1 cellular context compared by ENCODE assay signal in the genomic region with DNA sequence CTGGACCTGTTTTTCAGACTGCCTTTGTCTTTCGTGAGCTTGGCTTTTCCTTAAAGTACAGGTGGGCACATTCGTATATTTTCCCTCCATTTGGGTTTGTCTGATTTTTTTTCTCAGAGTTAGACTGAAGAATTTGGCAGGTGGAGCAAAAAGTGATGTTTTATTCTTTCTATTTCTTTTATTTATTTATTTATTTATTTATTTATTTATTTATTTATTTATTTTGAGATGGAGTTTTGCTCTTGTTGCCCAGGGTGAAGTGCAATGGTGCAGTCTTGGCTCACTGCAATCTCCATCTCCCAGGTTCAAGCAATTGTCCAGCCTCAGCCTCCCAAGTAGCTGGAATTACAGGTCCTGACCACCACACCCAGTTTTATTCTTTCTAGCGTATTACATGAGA.
A peak's percentile ranks its signal among the peaks of the same experiment; 100 is the strongest.
TF ChIP-seq lines count a peak whose summit lies in the region.

No MANE protein-coding gene starts in this region.

TF ChIP-seq in HEK293, 187 proteins besides CTCF, POLR2A, EP300 and RAD21 (continued from another document):
- TF ChIP-seq ZNF747 (tag by site-specific recombination; IDR thresholded peaks at IDR 0.05) (no peak), ZNF37A (tag by site-specific recombination; IDR thresholded peaks at IDR 0.05) (no peak), ZBTB8A (tag by site-specific recombination; IDR thresholded peaks at IDR 0.05) (peak; percentile 50; the same call in 1 of the 2 replicates), HOXD13 (CRISPR knock-in tag; IDR thresholded peaks at IDR 0.05; ENCODE audit: borderline replicate concordance) (no peak), ZNF677 (tag by site-specific recombination; IDR thresholded peaks at IDR 0.05) (no peak), GFI1B (tag by site-specific recombination; IDR thresholded peaks at IDR 0.05) (0 out of 2 replicates have a peak, but pooled peaks have one; percentile 24), ZNF394 (tag by site-specific recombination; IDR thresholded peaks at IDR 0.05; ENCODE audit: borderline replicate concordance) (peak; percentile 86), ZBTB48 (tag by site-specific recombination; IDR thresholded peaks at IDR 0.05) (no peak), ZBTB21 (tag by site-specific recombination; IDR thresholded peaks at IDR 0.05) (0 out of 2 replicates have a peak, but pooled peaks have one; percentile 16), ZNF416 (tag by site-specific recombination; IDR thresholded peaks at IDR 0.05) (no peak), ZNF555 (tag by site-specific recombination; conservative IDR thresholded peaks at IDR 0.05) (peak; percentile 54), ZNF214 (tag by site-specific recombination; IDR thresholded peaks at IDR 0.05; ENCODE audit: borderline replicate concordance) (no peak), ZNF560 (tag by site-specific recombination; IDR thresholded peaks at IDR 0.05; ENCODE audit: borderline replicate concordance) (no peak), BCL11A (tag by site-specific recombination; IDR thresholded peaks at IDR 0.05; ENCODE audit: low read depth) (no peak), ZNF223 (tag by site-specific recombination; IDR thresholded peaks at IDR 0.05) (no peak), ZBTB7A (tag by site-specific recombination; IDR thresholded peaks at IDR 0.05; ENCODE audit: low read depth) (no peak), ZNF791 (tag by site-specific recombination; IDR thresholded peaks at IDR 0.05) (no peak), ZNF707 (tag by site-specific recombination; IDR thresholded peaks at IDR 0.05) (no peak), ZNF202 (tag by site-specific recombination; IDR thresholded peaks at IDR 0.05; ENCODE audit: borderline replicate concordance) (peak; percentile 72; the same call in 1 of the 2 replicates), ZNF48 (tag by site-specific recombination; IDR thresholded peaks at IDR 0.05) (no peak), ZFP3 (tag by site-specific recombination; IDR thresholded peaks at IDR 0.05; ENCODE audit: low read depth) (0 out of 2 replicates have a peak, but pooled peaks have one; percentile 11), RBAK (tag by site-specific recombination; IDR thresholded peaks at IDR 0.05) (no peak), ZNF426 (tag by site-specific recombination; IDR thresholded peaks at IDR 0.05) (peak; percentile 67), ZXDB (tag by site-specific recombination; IDR thresholded peaks at IDR 0.05) (0 out of 2 replicates have a peak, but pooled peaks have one; percentile 36), KLF10 (tag by site-specific recombination; IDR thresholded peaks at IDR 0.05) (no peak)
- TF ChIP-seq, protein P1, sequence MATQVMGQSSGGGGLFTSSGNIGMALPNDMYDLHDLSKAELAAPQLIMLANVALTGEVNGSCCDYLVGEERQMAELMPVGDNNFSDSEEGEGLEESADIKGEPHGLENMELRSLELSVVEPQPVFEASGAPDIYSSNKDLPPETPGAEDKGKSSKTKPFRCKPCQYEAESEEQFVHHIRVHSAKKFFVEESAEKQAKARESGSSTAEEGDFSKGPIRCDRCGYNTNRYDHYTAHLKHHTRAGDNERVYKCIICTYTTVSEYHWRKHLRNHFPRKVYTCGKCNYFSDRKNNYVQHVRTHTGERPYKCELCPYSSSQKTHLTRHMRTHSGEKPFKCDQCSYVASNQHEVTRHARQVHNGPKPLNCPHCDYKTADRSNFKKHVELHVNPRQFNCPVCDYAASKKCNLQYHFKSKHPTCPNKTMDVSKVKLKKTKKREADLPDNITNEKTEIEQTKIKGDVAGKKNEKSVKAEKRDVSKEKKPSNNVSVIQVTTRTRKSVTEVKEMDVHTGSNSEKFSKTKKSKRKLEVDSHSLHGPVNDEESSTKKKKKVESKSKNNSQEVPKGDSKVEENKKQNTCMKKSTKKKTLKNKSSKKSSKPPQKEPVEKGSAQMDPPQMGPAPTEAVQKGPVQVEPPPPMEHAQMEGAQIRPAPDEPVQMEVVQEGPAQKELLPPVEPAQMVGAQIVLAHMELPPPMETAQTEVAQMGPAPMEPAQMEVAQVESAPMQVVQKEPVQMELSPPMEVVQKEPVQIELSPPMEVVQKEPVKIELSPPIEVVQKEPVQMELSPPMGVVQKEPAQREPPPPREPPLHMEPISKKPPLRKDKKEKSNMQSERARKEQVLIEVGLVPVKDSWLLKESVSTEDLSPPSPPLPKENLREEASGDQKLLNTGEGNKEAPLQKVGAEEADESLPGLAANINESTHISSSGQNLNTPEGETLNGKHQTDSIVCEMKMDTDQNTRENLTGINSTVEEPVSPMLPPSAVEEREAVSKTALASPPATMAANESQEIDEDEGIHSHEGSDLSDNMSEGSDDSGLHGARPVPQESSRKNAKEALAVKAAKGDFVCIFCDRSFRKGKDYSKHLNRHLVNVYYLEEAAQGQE (tag by site-specific recombination; IDR thresholded peaks at IDR 0.05), result 0 out of 2 replicates have a peak, but pooled peaks have one; percentile 42
- TF ChIP-seq, protein P2, sequence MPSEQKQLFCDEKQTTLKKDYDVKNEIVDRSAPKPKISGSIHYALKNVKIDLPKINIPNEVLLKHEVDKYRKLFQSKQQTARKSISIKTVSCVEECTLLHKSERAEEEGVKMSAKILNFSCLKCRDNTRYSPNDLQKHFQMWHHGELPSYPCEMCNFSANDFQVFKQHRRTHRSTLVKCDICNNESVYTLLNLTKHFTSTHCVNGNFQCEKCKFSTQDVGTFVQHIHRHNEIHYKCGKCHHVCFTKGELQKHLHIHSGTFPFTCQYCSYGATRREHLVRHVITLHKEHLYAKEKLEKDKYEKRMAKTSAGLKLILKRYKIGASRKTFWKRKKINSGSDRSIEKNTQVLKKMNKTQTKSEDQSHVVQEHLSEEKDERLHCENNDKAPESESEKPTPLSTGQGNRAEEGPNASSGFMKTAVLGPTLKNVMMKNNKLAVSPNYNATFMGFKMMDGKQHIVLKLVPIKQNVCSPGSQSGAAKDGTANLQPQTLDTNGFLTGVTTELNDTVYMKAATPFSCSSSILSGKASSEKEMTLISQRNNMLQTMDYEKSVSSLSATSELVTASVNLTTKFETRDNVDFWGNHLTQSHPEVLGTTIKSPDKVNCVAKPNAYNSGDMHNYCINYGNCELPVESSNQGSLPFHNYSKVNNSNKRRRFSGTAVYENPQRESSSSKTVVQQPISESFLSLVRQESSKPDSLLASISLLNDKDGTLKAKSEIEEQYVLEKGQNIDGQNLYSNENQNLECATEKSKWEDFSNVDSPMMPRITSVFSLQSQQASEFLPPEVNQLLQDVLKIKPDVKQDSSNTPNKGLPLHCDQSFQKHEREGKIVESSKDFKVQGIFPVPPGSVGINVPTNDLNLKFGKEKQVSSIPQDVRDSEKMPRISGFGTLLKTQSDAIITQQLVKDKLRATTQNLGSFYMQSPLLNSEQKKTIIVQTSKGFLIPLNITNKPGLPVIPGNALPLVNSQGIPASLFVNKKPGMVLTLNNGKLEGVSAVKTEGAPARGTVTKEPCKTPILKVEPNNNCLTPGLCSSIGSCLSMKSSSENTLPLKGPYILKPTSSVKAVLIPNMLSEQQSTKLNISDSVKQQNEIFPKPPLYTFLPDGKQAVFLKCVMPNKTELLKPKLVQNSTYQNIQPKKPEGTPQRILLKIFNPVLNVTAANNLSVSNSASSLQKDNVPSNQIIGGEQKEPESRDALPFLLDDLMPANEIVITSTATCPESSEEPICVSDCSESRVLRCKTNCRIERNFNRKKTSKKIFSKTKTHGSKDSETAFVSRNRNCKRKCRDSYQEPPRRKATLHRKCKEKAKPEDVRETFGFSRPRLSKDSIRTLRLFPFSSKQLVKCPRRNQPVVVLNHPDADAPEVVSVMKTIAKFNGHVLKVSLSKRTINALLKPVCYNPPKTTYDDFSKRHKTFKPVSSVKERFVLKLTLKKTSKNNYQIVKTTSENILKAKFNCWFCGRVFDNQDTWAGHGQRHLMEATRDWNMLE (tag by site-specific recombination; conservative IDR thresholded peaks at IDR 0.05; ENCODE audit: low read depth), result peak; percentile 84
- TF ChIP-seq, protein P3, sequence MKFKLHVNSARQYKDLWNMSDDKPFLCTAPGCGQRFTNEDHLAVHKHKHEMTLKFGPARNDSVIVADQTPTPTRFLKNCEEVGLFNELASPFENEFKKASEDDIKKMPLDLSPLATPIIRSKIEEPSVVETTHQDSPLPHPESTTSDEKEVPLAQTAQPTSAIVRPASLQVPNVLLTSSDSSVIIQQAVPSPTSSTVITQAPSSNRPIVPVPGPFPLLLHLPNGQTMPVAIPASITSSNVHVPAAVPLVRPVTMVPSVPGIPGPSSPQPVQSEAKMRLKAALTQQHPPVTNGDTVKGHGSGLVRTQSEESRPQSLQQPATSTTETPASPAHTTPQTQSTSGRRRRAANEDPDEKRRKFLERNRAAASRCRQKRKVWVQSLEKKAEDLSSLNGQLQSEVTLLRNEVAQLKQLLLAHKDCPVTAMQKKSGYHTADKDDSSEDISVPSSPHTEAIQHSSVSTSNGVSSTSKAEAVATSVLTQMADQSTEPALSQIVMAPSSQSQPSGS (tag by site-specific recombination; IDR thresholded peaks at IDR 0.05; ENCODE audit: low read depth), result no peak
- TF ChIP-seq, protein P4, sequence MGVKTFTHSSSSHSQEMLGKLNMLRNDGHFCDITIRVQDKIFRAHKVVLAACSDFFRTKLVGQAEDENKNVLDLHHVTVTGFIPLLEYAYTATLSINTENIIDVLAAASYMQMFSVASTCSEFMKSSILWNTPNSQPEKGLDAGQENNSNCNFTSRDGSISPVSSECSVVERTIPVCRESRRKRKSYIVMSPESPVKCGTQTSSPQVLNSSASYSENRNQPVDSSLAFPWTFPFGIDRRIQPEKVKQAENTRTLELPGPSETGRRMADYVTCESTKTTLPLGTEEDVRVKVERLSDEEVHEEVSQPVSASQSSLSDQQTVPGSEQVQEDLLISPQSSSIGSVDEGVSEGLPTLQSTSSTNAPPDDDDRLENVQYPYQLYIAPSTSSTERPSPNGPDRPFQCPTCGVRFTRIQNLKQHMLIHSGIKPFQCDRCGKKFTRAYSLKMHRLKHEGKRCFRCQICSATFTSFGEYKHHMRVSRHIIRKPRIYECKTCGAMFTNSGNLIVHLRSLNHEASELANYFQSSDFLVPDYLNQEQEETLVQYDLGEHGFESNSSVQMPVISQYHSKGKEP (tag by site-specific recombination; IDR thresholded peaks at IDR 0.05), result no peak
- TF ChIP-seq, protein P5, sequence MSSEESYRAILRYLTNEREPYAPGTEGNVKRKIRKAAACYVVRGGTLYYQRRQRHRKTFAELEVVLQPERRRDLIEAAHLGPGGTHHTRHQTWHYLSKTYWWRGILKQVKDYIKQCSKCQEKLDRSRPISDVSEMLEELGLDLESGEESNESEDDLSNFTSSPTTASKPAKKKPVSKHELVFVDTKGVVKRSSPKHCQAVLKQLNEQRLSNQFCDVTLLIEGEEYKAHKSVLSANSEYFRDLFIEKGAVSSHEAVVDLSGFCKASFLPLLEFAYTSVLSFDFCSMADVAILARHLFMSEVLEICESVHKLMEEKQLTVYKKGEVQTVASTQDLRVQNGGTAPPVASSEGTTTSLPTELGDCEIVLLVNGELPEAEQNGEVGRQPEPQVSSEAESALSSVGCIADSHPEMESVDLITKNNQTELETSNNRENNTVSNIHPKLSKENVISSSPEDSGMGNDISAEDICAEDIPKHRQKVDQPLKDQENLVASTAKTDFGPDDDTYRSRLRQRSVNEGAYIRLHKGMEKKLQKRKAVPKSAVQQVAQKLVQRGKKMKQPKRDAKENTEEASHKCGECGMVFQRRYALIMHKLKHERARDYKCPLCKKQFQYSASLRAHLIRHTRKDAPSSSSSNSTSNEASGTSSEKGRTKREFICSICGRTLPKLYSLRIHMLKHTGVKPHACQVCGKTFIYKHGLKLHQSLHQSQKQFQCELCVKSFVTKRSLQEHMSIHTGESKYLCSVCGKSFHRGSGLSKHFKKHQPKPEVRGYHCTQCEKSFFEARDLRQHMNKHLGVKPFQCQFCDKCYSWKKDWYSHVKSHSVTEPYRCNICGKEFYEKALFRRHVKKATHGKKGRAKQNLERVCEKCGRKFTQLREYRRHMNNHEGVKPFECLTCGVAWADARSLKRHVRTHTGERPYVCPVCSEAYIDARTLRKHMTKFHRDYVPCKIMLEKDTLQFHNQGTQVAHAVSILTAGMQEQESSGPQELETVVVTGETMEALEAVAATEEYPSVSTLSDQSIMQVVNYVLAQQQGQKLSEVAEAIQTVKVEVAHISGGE (tag by site-specific recombination; conservative IDR thresholded peaks at IDR 0.05; ENCODE audit: low read depth), result peak; percentile 72
- TF ChIP-seq, protein P6, sequence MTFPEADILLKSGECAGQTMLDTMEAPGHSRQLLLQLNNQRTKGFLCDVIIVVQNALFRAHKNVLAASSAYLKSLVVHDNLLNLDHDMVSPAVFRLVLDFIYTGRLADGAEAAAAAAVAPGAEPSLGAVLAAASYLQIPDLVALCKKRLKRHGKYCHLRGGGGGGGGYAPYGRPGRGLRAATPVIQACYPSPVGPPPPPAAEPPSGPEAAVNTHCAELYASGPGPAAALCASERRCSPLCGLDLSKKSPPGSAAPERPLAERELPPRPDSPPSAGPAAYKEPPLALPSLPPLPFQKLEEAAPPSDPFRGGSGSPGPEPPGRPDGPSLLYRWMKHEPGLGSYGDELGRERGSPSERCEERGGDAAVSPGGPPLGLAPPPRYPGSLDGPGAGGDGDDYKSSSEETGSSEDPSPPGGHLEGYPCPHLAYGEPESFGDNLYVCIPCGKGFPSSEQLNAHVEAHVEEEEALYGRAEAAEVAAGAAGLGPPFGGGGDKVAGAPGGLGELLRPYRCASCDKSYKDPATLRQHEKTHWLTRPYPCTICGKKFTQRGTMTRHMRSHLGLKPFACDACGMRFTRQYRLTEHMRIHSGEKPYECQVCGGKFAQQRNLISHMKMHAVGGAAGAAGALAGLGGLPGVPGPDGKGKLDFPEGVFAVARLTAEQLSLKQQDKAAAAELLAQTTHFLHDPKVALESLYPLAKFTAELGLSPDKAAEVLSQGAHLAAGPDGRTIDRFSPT (tag by site-specific recombination; IDR thresholded peaks at IDR 0.05), result no peak
- TF ChIP-seq, protein P7, sequence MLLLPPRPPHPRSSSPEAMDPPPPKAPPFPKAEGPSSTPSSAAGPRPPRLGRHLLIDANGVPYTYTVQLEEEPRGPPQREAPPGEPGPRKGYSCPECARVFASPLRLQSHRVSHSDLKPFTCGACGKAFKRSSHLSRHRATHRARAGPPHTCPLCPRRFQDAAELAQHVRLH (tag by site-specific recombination; IDR thresholded peaks at IDR 0.05), result no peak
